14 cellular contexts compared by ENCODE assay signal in the genomic region with DNA sequence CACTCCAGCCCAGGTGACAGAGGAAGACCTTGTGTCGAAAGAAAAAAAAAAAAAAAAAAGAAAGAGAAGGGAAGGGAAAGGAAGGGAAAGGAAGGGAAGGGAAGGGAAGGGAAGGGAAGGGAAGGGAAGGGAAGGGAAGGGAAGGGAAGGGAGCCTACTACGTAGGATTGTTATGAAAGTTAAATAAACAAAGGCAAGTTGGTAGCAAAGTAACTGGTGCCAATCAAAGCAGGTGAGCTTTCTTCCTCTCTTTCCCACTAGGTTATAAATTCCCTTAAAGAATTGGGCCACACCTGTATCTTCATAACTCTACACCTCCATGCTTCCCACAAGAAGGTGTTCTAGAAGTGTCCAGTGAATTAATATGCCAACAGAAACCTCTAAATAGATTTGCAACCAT.
DNase-seq lines count a peak whose midpoint lies in the region; ATAC-seq, FAIRE-seq and TF ChIP-seq lines count a peak whose summit lies in the region.
"Had no signal": no experiment of that assay in that cellular context is flagged by ENCODE, and none has a peak within 500 bp of the region (broad histone marks: within the 10 kb centered on the region; RNA-seq: fewer than 3 reads in every experiment).

No MANE protein-coding gene starts in this region.

- H2AFZ ChIP-seq in HepG2 (ENCODE audit: low read length), result no peak overlapping the region

- intact Hi-C loops in HepG2 (cut with micrococcal nuclease; ENCODE audit: unreplicated experiment), result no loop called here
- intact Hi-C loops in right lobe of liver (cut with DNase I), result no loop called here
- intact Hi-C loops in vagina (cut with DNase I), result no loop called here

- POLR2A ChIA-PET in HepG2 (lab: Yijun Ruan, JAX), result no interaction called here
- POLR2A ChIA-PET in activated CD8-positive, alpha-beta T cell treated with anti-CD3 and anti-CD28 coated beads, Interleukin-2, amount 10 ng/mL, durations not matched to agents 7 days and 5 days (lab: Charles Lee), result interaction anchor here (0.7 to 2.9 kb wide), 9 partner anchors 13 to 773 kb away, joined by 3 to 11 read pairs (median 6); no protein-coding TSS in a partner anchor

- H3K9ac ChIP-seq in HepG2 (ENCODE audit: insufficient read depth, low read depth, low read length), result no peak overlapping the region

- peaks cover 90% of the 10 kb centered on the region for H3K79me2 ChIP-seq in HepG2 (ENCODE audit: insufficient read depth, low read length)

- peaks cover 81% of the 10 kb centered on the region for H3K4me1 Mint-ChIP-seq in activated CD8-positive, alpha-beta T cell treated with anti-CD3 and anti-CD28 coated beads, Interleukin-2, amount 10 ng/mL, durations not matched to agents 7 days and 5 days (ENCODE audit: low read depth)
- peaks cover 54% of the 10 kb centered on the region for H3K4me1 Mint-ChIP-seq in memory B cell

- in situ Hi-C loops in HepG2 (cut with HindIII; ENCODE audit: extremely low pct_ligation_motif_present, low pct_unique_long_range_greater_than_20kb), result no loop called here

- no peak for TF ChIP-seq EP300 in HepG2 (IDR thresholded peaks at IDR 0.05; ENCODE audit: low read depth in 2 of 2, low read length in 2 of 2)
- no peak for TF ChIP-seq EP300 in HepG2 (CRISPR knock-in tag; IDR thresholded peaks at IDR 0.05; ENCODE audit: borderline replicate concordance)

- H3K4me1 ChIP-seq in HepG2 (ENCODE audit: insufficient read depth, low read length) (peaks cover 31% of the 10 kb centered on the region), right lobe of liver (peaks cover 0 to 13% (median 0%) of the 10 kb centered on the region in 4 donors), vagina (peaks cover 37% of the 10 kb centered on the region)

- no peaks in the 10 kb centered on the region for H3K9me3 Mint-ChIP-seq in activated CD8-positive, alpha-beta T cell treated with anti-CD3 and anti-CD28 coated beads, Interleukin-2, amount 10 ng/mL, durations not matched to agents 7 days and 5 days (ENCODE audit: insufficient read depth)
- no peaks in the 10 kb centered on the region for H3K9me3 Mint-ChIP-seq in memory B cell

- H3K4me2 ChIP-seq in HepG2 (ENCODE audit: low read depth, low read length), result no peak overlapping the region

- no peak overlapping the region for H3K4me3 ChIP-seq in HepG2 (replicated peaks in 1 of 3; ENCODE audit: insufficient read depth in 1 of 3, low read depth in 2 of 3, low read length in 3 of 3)
- no peak overlapping the region for H3K4me3 ChIP-seq in right lobe of liver
- H3K4me3 ChIP-seq in vagina, result no peak overlapping the region

- TF ChIP-seq CTCF in HepG2 (CRISPR knock-in tag; IDR thresholded peaks at IDR 0.05) (no peak), right lobe of liver (IDR thresholded peaks at IDR 0.05) (no peak), vagina (IDR thresholded peaks at IDR 0.05) (no peak)

- no peak for FAIRE-seq in HepG2 (lab: Jason Lieb, UNC)
- FAIRE-seq: GM18507 had no signal

- no peak overlapping the region for H3K4me3 Mint-ChIP-seq in activated CD8-positive, alpha-beta T cell treated with anti-CD3 and anti-CD28 coated beads, Interleukin-2, amount 10 ng/mL, durations not matched to agents 7 days and 5 days
- H3K4me3 Mint-ChIP-seq in memory B cell, result no peak overlapping the region

- H3K9me3 ChIP-seq in HepG2 (ENCODE audit: low read length) (no peaks in the 10 kb centered on the region), right lobe of liver (no peaks in the 10 kb centered on the region), vagina (no peaks in the 10 kb centered on the region)

- WGBS in HepG2 (ENCODE audit: low lambda C conversion rate), result 95% methylated on average over 2 of the region's 2 CpGs
- WGBS in right lobe of liver (ENCODE audit: insufficient coverage, low coverage, low lambda C conversion rate, missing lambda C conversion rate), result 69% methylated on average over 2 of the region's 2 CpGs

- TF ChIP-seq RAD21 in HepG2 (CRISPR knock-in tag; IDR thresholded peaks at IDR 0.05), result no peak

- H3K36me3 Mint-ChIP-seq in activated CD8-positive, alpha-beta T cell treated with anti-CD3 and anti-CD28 coated beads, Interleukin-2, amount 10 ng/mL, durations not matched to agents 7 days and 5 days (ENCODE audit: low read depth), result peaks cover 21% of the 10 kb centered on the region
- peaks cover 4% of the 10 kb centered on the region for H3K36me3 Mint-ChIP-seq in memory B cell

- CTCF ChIA-PET in HepG2 (lab: Yijun Ruan, JAX; ENCODE audit: low intra/inter-chr PET ratio, low total read pairs), result no interaction called here
- CTCF ChIA-PET in activated CD8-positive, alpha-beta T cell treated with anti-CD3 and anti-CD28 coated beads, Interleukin-2, amount 10 ng/mL, durations not matched to agents 7 days and 5 days (lab: Charles Lee), result interaction anchor here (1.1 to 9.0 kb wide), 11 partner anchors 9 to 197 kb away, joined by 3 to 149 read pairs (median 6); no protein-coding TSS in a partner anchor

- peaks cover 0 to 3% of the 10 kb centered on the region in 2 experiments; a peak in 1 of 5 replicates for H3K36me3 ChIP-seq in HepG2 (replicated peaks in 1 of 2; ENCODE audit: control insufficient read depth in 1 of 2, insufficient read depth in 2 of 2, low read length in 2 of 2)
- peaks cover 0 to 2% (median 0%) of the 10 kb centered on the region in 4 donors for H3K36me3 ChIP-seq in right lobe of liver
- H3K36me3 ChIP-seq in vagina, result no peaks in the 10 kb centered on the region
- H3K36me3 ChIP-seq: brain microvascular endothelial cell had no signal

- H3K27me3 Mint-ChIP-seq in activated CD8-positive, alpha-beta T cell treated with anti-CD3 and anti-CD28 coated beads, Interleukin-2, amount 10 ng/mL, durations not matched to agents 7 days and 5 days (ENCODE audit: low read depth), result no peaks in the 10 kb centered on the region
- H3K27me3 Mint-ChIP-seq in memory B cell, result no peaks in the 10 kb centered on the region

- H3K27ac Mint-ChIP-seq in activated CD8-positive, alpha-beta T cell treated with anti-CD3 and anti-CD28 coated beads, Interleukin-2, amount 10 ng/mL, durations not matched to agents 7 days and 5 days, result peak overlapping the region; percentile 89
- peak overlapping the region; percentile 98 for H3K27ac Mint-ChIP-seq in memory B cell

- H3K27me3 ChIP-seq in HepG2 (ENCODE audit: control insufficient read depth in 1 of 2, insufficient read depth in 2 of 2, low read length in 2 of 2), result no peaks in the 10 kb centered on the region
- H3K27me3 ChIP-seq in right lobe of liver, result no peaks in the 10 kb centered on the region
- no peaks in the 10 kb centered on the region for H3K27me3 ChIP-seq in vagina
- H3K27me3 ChIP-seq: brain microvascular endothelial cell had no signal

- H3K27ac ChIP-seq in HepG2 (ENCODE audit: extremely low read length, insufficient read depth, low read length) (no peak overlapping the region), right lobe of liver (no peak overlapping the region), vagina (peak overlapping the region; percentile 56)
- H3K27ac ChIP-seq: brain microvascular endothelial cell had no signal

- peaks cover 4% of the 10 kb centered on the region; the same call in 1 of the 2 replicates for H4K20me1 ChIP-seq in HepG2 (ENCODE audit: insufficient read depth, low read length)

- DNase-seq in HepG2 (ENCODE audit: low spot score), result no peak
- no peak for DNase-seq in right lobe of liver
- no peak for DNase-seq in activated CD8-positive, alpha-beta T cell treated with anti-CD3 and anti-CD28 coated beads, Interleukin-2, amount 10 ng/mL, durations not matched to agents 7 days and 5 days
- DNase-seq in memory B cell (ENCODE audit: low spot score in 2 of 2), result no peak
- no peak for DNase-seq in vagina (ENCODE audit: extremely low spot score in 2 of 2)
- DNase-seq in cerebellum (ENCODE audit: low spot score), result no peak
- DNase-seq: activated CD4-positive, CD25-positive, alpha-beta regulatory T cell treated with anti-CD3 and anti-CD28 coated beads, Interleukin-2, amount 50 U/mL, for 72 hours; brain microvascular endothelial cell; hypothalamus; NCI-H1048; NCI-H82 had no signal

- BruUV-seq in HepG2 (replicated peaks; lab: Mats Ljungman, UMichigan), result no TSS peak

- TF ChIP-seq POLR2A in HepG2 (IDR thresholded peaks at IDR 0.05; ENCODE audit: insufficient read depth in 1 of 2, low read depth in 2 of 2, low read length in 2 of 2), result no peak
- TF ChIP-seq POLR2A in right lobe of liver (IDR thresholded peaks at IDR 0.05), result no peak
- TF ChIP-seq POLR2A in vagina (IDR thresholded peaks at IDR 0.05), result no peak

- ATAC-seq in HepG2 (no peak), right lobe of liver (no peak), memory B cell (ENCODE audit: low read depth) (no peak), HG02840 (IDR thresholded peaks at IDR 0.05; ENCODE audit: low FRiP score, unreplicated experiment) (no peak), GM19452 (IDR thresholded peaks at IDR 0.05; ENCODE audit: unreplicated experiment) (no peak)
- ATAC-seq in activated CD8-positive, alpha-beta T cell treated with anti-CD3 and anti-CD28 coated beads, Interleukin-2, amount 10 ng/mL, durations not matched to agents 7 days and 5 days, result no peak

TF ChIP-seq in HepG2, 621 proteins besides CTCF, POLR2A, EP300 and RAD21 (continues in another document):
- TF ChIP-seq GFI1 (CRISPR knock-in tag; IDR thresholded peaks at IDR 0.05; ENCODE audit: borderline replicate concordance) (no peak), SSRP1 (CRISPR knock-in tag; IDR thresholded peaks at IDR 0.05) (no peak), ZNF768 (CRISPR knock-in tag; IDR thresholded peaks at IDR 0.05) (no peak)
- TF ChIP-seq, protein P1, sequence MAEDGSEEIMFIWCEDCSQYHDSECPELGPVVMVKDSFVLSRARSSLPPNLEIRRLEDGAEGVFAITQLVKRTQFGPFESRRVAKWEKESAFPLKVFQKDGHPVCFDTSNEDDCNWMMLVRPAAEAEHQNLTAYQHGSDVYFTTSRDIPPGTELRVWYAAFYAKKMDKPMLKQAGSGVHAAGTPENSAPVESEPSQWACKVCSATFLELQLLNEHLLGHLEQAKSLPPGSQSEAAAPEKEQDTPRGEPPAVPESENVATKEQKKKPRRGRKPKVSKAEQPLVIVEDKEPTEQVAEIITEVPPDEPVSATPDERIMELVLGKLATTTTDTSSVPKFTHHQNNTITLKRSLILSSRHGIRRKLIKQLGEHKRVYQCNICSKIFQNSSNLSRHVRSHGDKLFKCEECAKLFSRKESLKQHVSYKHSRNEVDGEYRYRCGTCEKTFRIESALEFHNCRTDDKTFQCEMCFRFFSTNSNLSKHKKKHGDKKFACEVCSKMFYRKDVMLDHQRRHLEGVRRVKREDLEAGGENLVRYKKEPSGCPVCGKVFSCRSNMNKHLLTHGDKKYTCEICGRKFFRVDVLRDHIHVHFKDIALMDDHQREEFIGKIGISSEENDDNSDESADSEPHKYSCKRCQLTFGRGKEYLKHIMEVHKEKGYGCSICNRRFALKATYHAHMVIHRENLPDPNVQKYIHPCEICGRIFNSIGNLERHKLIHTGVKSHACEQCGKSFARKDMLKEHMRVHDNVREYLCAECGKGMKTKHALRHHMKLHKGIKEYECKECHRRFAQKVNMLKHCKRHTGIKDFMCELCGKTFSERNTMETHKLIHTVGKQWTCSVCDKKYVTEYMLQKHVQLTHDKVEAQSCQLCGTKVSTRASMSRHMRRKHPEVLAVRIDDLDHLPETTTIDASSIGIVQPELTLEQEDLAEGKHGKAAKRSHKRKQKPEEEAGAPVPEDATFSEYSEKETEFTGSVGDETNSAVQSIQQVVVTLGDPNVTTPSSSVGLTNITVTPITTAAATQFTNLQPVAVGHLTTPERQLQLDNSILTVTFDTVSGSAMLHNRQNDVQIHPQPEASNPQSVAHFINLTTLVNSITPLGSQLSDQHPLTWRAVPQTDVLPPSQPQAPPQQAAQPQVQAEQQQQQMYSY (CRISPR knock-in tag; IDR thresholded peaks at IDR 0.05), result no peak
